Comparison of ENCODE assay signal across 23 cellular contexts in genomic region chr17:79942011-79942405, GRCh38.
DNase-seq lines count a peak whose midpoint lies in the region; ATAC-seq and TF ChIP-seq lines count a peak whose summit lies in the region.
"Had no signal": no experiment of that assay in that cellular context is flagged by ENCODE, and none has a peak within 500 bp of the region (broad histone marks: within the 10 kb centered on the region; RNA-seq: fewer than 3 reads in every experiment).

No MANE protein-coding gene starts in this region.

- H3K9me3 ChIP-seq in RWPE2 (ENCODE audit: severe bottlenecking): no peaks in the 10 kb centered on the region
- no peaks in the 10 kb centered on the region for H3K9me3 ChIP-seq in upper lobe of left lung
- H3K9me3 ChIP-seq: colonic mucosa, esophagus muscularis mucosa, neutrophil, SJSA1 had no signal

- TF ChIP-seq POLR2A in upper lobe of left lung (IDR thresholded peaks at IDR 0.05): no peak

- 82 to 95% methylated on average over 10 to 22 of the region's 22 CpGs for WGBS in upper lobe of left lung, 2 donors

- H3K27me3 ChIP-seq in RWPE2 (ENCODE audit: insufficient read depth, poor library complexity, severe bottlenecking) (no peaks in the 10 kb centered on the region), upper lobe of left lung (no peaks in the 10 kb centered on the region)
- H3K27me3 ChIP-seq: colonic mucosa, esophagus muscularis mucosa, foreskin keratinocyte, SJSA1 had no signal

- no peaks in the 10 kb centered on the region for H3K36me3 ChIP-seq in RWPE2 (ENCODE audit: low read depth)
- H3K36me3 ChIP-seq in upper lobe of left lung: peaks cover 3 to 48% (median 37%) of the 10 kb centered on the region in 4 donors
- H3K36me3 ChIP-seq: colonic mucosa, neutrophil had no signal

- H3K27ac ChIP-seq in RWPE2 (ENCODE audit: poor library complexity, severe bottlenecking) (no peak overlapping the region), upper lobe of left lung (peak overlapping the region in 3 of 4 donors; percentile 24 to 70 (median 61))
- H3K27ac ChIP-seq: colonic mucosa, esophagus muscularis mucosa, foreskin keratinocyte, neutrophil, SJSA1 had no signal

- TF ChIP-seq CTCF in RWPE2 (IDR thresholded peaks at IDR 0.05; ENCODE audit: poor library complexity, severe bottlenecking): no peak
- TF ChIP-seq CTCF in upper lobe of left lung (IDR thresholded peaks at IDR 0.05): no peak

- H3K4me3 ChIP-seq in RWPE2 (ENCODE audit: severe bottlenecking) (no peak overlapping the region), upper lobe of left lung (no peak overlapping the region)
- H3K4me3 ChIP-seq: colonic mucosa, esophagus muscularis mucosa, SJSA1 had no signal

- TF ChIP-seq EP300 in upper lobe of left lung (IDR thresholded peaks at IDR 0.05): no peak

- DNase-seq in RWPE2 (ENCODE audit: low spot score) (peak; percentile 46), epidermal melanocyte (ENCODE audit: insufficient read length, low spot score) (peak; percentile 9), mesenteric fat pad (ENCODE audit: low spot score) (peak; percentile 64), upper lobe of left lung (peak in 1 of 2 donors; percentile 48), NCI-H1105 (lab: John Stamatoyannopoulos, UW) (no peak), SIG-M5 treated with dmso at 0.1 percent for 504 hours (lab: John Stamatoyannopoulos, UW; ENCODE audit: unreplicated experiment) (no peak)
- no peak for DNase-seq in activated CD4-positive, alpha-beta T cell treated with anti-CD3 and anti-CD28 coated beads for 4 hours
- DNase-seq: activated CD4-positive, alpha-beta memory T cell treated with anti-CD3 and anti-CD28 coated beads for 36 hours; activated CD4-positive, CD25-positive, alpha-beta regulatory T cell; amygdala; CD4-positive, alpha-beta memory T cell; colonic mucosa; effector memory CD8-positive, alpha-beta T cell; foreskin keratinocyte; NCI-H1092; NCI-H2029; NCI-H526; NK-92 treated with Interleukin-12 subunit alpha and Interleukin-12 subunit beta, amount 100 ng/mL, for 24 hours; stimulated activated CD4-positive, alpha-beta T cell treated with anti-CD3 and anti-CD28 coated beads, Interleukin-12 subunit alpha, Interleukin-12 subunit beta, amount 100 ng/mL, for 4 hours; stimulated activated CD4-positive, alpha-beta T cell treated with anti-CD3 and anti-CD28 coated beads, Interleukin-4, amount 100 ng/mL, for 1 hour had no signal

- ATAC-seq in RWPE2 (ENCODE audit: low read depth) (no peak), upper lobe of left lung (ENCODE audit: low FRiP score in 2 of 2) (no peak)
- ATAC-seq: foreskin keratinocyte had no signal

- H3K4me1 ChIP-seq in RWPE2 (ENCODE audit: insufficient read depth, poor library complexity, severe bottlenecking) (peaks cover 2% of the 10 kb centered on the region), upper lobe of left lung (peaks cover 5 to 17% (median 14%) of the 10 kb centered on the region in 4 donors)
- H3K4me1 ChIP-seq: colonic mucosa, foreskin keratinocyte had no signal

Comparison
In these comparisons a context has a peak if more than half of its experiments do, and no peak if none do; other contexts are left out.
1. DNase-seq: peak in RWPE2 (single experiment), epidermal melanocyte (single experiment) and mesenteric fat pad (single experiment); none in NCI-H1105 (single experiment), activated CD4-positive, alpha-beta T cell treated with anti-CD3 and anti-CD28 coated beads for 4 hours (0 of 2) and SIG-M5 treated with dmso at 0.1 percent for 504 hours (single experiment).